9 cellular contexts compared by ENCODE assay signal in genomic region chr16:76577003-76577402, GRCh38.
DNase-seq lines count a peak whose midpoint lies in the region; ATAC-seq lines count a peak whose summit lies in the region.
"Had no signal": no experiment of that assay in that cellular context is flagged by ENCODE, and none has a peak within 500 bp of the region (broad histone marks: within the 10 kb centered on the region; RNA-seq: fewer than 3 reads in every experiment).

No MANE protein-coding gene starts in this region.

- no peaks in the 10 kb centered on the region for H3K4me1 Mint-ChIP-seq in activated T-helper 2 cell treated with anti-CD3 and anti-CD28 coated beads, Interferon-gamma antibody, Interleukin-2, Interleukin-4, amounts not matched to agents 10 μg/mL and 5 μg/mL and 100 μg/mL, durations not matched to agents 14 hours and 24 hours and 36 hours (ENCODE audit: low read depth)
- no peaks in the 10 kb centered on the region for H3K4me1 Mint-ChIP-seq in stimulated activated effector memory CD8-positive, alpha-beta T cell treated with anti-CD3 and anti-CD28 coated beads, Interleukin-12 subunit alpha, Interleukin-12 subunit beta, amount 100 ng/mL, for 72 hours

- no peaks in the 10 kb centered on the region for H3K27me3 Mint-ChIP-seq in activated T-helper 2 cell treated with anti-CD3 and anti-CD28 coated beads, Interferon-gamma antibody, Interleukin-2, Interleukin-4, amounts not matched to agents 10 μg/mL and 5 μg/mL and 100 μg/mL, durations not matched to agents 14 hours and 24 hours and 36 hours (ENCODE audit: low read depth)

- no peak overlapping the region for H3K4me3 Mint-ChIP-seq in activated T-helper 2 cell treated with anti-CD3 and anti-CD28 coated beads, Interferon-gamma antibody, Interleukin-2, Interleukin-4, amounts not matched to agents 10 μg/mL and 5 μg/mL and 100 μg/mL, durations not matched to agents 14 hours and 24 hours and 36 hours (ENCODE audit: low read depth)
- no peak overlapping the region for H3K4me3 Mint-ChIP-seq in stimulated activated effector memory CD8-positive, alpha-beta T cell treated with anti-CD3 and anti-CD28 coated beads, Interleukin-12 subunit alpha, Interleukin-12 subunit beta, amount 100 ng/mL, for 72 hours

- H3K9me3 Mint-ChIP-seq in activated T-helper 2 cell treated with anti-CD3 and anti-CD28 coated beads, Interferon-gamma antibody, Interleukin-2, Interleukin-4, amounts not matched to agents 10 μg/mL and 5 μg/mL and 100 μg/mL, durations not matched to agents 14 hours and 24 hours and 36 hours: peaks cover 4% of the 10 kb centered on the region
- H3K9me3 Mint-ChIP-seq in stimulated activated effector memory CD8-positive, alpha-beta T cell treated with anti-CD3 and anti-CD28 coated beads, Interleukin-12 subunit alpha, Interleukin-12 subunit beta, amount 100 ng/mL, for 72 hours: peaks cover 19% of the 10 kb centered on the region

- H3K36me3 Mint-ChIP-seq in activated T-helper 2 cell treated with anti-CD3 and anti-CD28 coated beads, Interferon-gamma antibody, Interleukin-2, Interleukin-4, amounts not matched to agents 10 μg/mL and 5 μg/mL and 100 μg/mL, durations not matched to agents 14 hours and 24 hours and 36 hours (ENCODE audit: low read depth): no peaks in the 10 kb centered on the region
- no peaks in the 10 kb centered on the region for H3K36me3 Mint-ChIP-seq in stimulated activated effector memory CD8-positive, alpha-beta T cell treated with anti-CD3 and anti-CD28 coated beads, Interleukin-12 subunit alpha, Interleukin-12 subunit beta, amount 100 ng/mL, for 72 hours

- peak; percentile 11 for DNase-seq in UCSD-AML1 (lab: John Stamatoyannopoulos, UW; ENCODE audit: unreplicated experiment)
- no peak for DNase-seq in activated T-helper 2 cell treated with anti-CD3 and anti-CD28 coated beads, Interferon-gamma antibody, Interleukin-2, Interleukin-4, amounts not matched to agents 10 μg/mL and 5 μg/mL and 100 μg/mL, durations not matched to agents 14 hours and 24 hours and 36 hours (ENCODE audit: low spot score)
- no peak for DNase-seq in COR-L47 (lab: John Stamatoyannopoulos, UW)
- no peak for DNase-seq in stimulated activated effector memory CD8-positive, alpha-beta T cell treated with anti-CD3 and anti-CD28 coated beads, Interleukin-12 subunit alpha, Interleukin-12 subunit beta, amount 100 ng/mL, for 72 hours (ENCODE audit: low spot score in 2 of 2)
- DNase-seq in NCI-H748 (lab: John Stamatoyannopoulos, UW; ENCODE audit: unreplicated experiment): no peak
- DNase-seq: NCI-H526 treated with DMSO at 0.1 percent for 48 hours had no signal

- ATAC-seq in GM18519 (IDR thresholded peaks at IDR 0.05; ENCODE audit: low FRiP score, unreplicated experiment) (peak; percentile 61), GM21367 (IDR thresholded peaks at IDR 0.05; ENCODE audit: unreplicated experiment) (peak; percentile 73), HG03025 (IDR thresholded peaks at IDR 0.05; ENCODE audit: low FRiP score, unreplicated experiment) (peak; percentile 74)
- no peak for ATAC-seq in stimulated activated effector memory CD8-positive, alpha-beta T cell treated with anti-CD3 and anti-CD28 coated beads, Interleukin-12 subunit alpha, Interleukin-12 subunit beta, amount 100 ng/mL, for 72 hours

- intact Hi-C loops in activated T-helper 2 cell treated with anti-CD3 and anti-CD28 coated beads, Interferon-gamma antibody, Interleukin-2, Interleukin-4, amounts not matched to agents 10 μg/mL and 5 μg/mL and 100 μg/mL, durations not matched to agents 14 hours and 24 hours and 36 hours (cut with micrococcal nuclease): no loop called here

- H3K27ac Mint-ChIP-seq in activated T-helper 2 cell treated with anti-CD3 and anti-CD28 coated beads, Interferon-gamma antibody, Interleukin-2, Interleukin-4, amounts not matched to agents 10 μg/mL and 5 μg/mL and 100 μg/mL, durations not matched to agents 14 hours and 24 hours and 36 hours: no peak overlapping the region
- no peak overlapping the region for H3K27ac Mint-ChIP-seq in stimulated activated effector memory CD8-positive, alpha-beta T cell treated with anti-CD3 and anti-CD28 coated beads, Interleukin-12 subunit alpha, Interleukin-12 subunit beta, amount 100 ng/mL, for 72 hours
